Comparison of ENCODE assay signal across 26 cellular contexts in genomic region chr1:224850446-224850845, GRCh38.
"Had no signal": no experiment of that assay in that cellular context is flagged by ENCODE, and none has a peak within 500 bp of the region (broad histone marks: within the 10 kb centered on the region; RNA-seq: fewer than 3 reads in every experiment).

No MANE protein-coding gene starts in this region.

- H3K4me1 ChIP-seq: colonic mucosa, gastrocnemius medialis, heart right ventricle, left lung, lower lobe of right lung had no signal

- H3K4me3 Mint-ChIP-seq: dendritic cell treated with granulocyte-macrophage colony-stimulating factor and Interleukin-4, amounts not matched to agents 40 ng/mL and 50 ng/mL, for 4 days; effector memory CD8-positive, alpha-beta T cell; endodermal cell had no signal

- H3K36me3 ChIP-seq: colonic mucosa, esophagus squamous epithelium, gastrocnemius medialis, heart right ventricle, left lung, lower lobe of right lung had no signal

- H3K27ac Mint-ChIP-seq: dendritic cell treated with granulocyte-macrophage colony-stimulating factor and Interleukin-4, amounts not matched to agents 40 ng/mL and 50 ng/mL, for 4 days; effector memory CD8-positive, alpha-beta T cell; endodermal cell had no signal

- H3K4me3 ChIP-seq: colonic mucosa, esophagus squamous epithelium, gastrocnemius medialis, heart right ventricle, left lung, lower lobe of right lung had no signal

- H3K27ac ChIP-seq: colonic mucosa, epithelial cell of prostate, esophagus squamous epithelium, gastrocnemius medialis, heart right ventricle, left lung, lower lobe of right lung had no signal

- DNase-seq: colonic mucosa; cortex of kidney; effector CD8-positive, alpha-beta T cell; effector memory CD8-positive, alpha-beta T cell; endodermal cell; erythroblast; esophagus squamous epithelium; foreskin fibroblast; foreskin melanocyte; gastrocnemius medialis; glutamatergic neuron; head of caudate nucleus; heart right ventricle; hippocampal formation; left cardiac atrium; left lung; left ventricle myocardium superior; lower lobe of right lung; mesenchymal stem cell; midbrain had no signal

- H3K27me3 Mint-ChIP-seq: dendritic cell treated with granulocyte-macrophage colony-stimulating factor and Interleukin-4, amounts not matched to agents 40 ng/mL and 50 ng/mL, for 4 days had no signal

- H3K9me3 Mint-ChIP-seq: dendritic cell treated with granulocyte-macrophage colony-stimulating factor and Interleukin-4, amounts not matched to agents 40 ng/mL and 50 ng/mL, for 4 days; effector memory CD8-positive, alpha-beta T cell had no signal

- FAIRE-seq: endometrium, islet of Langerhans, keratinocyte had no signal

- H3K9me3 ChIP-seq: colonic mucosa, esophagus squamous epithelium, gastrocnemius medialis, heart right ventricle, left lung, lower lobe of right lung had no signal

- ATAC-seq: effector memory CD8-positive, alpha-beta T cell; esophagus mucosa; gastrocnemius medialis had no signal

- H3K27me3 ChIP-seq: colonic mucosa, esophagus squamous epithelium, gastrocnemius medialis, left lung had no signal
